In the genomic region with DNA sequence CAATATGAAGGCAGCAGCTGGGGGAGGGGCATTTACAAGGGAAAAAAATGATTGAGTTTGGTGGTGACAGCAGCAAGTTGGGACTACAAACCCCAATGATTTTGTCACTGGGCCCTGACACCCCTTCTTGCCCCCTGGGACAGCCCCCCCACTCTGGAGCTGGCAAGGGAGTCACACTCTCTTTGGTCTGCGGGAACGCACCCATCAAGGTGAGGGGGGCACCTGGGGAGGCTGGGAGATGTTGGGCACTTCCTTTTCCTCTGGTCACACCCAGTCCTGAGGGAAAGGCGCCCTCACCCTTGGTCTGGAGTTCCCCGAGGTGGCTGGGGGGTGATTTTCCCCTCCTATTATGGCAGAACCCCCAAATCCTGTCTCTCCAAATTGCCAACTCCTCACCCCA, we compare ENCODE assay signal across 8 cellular contexts. TPM values are rescaled to one million over a fixed set of nuclear protein-coding genes. Genes with fewer than 3 reads are reported as not detected.
DNase-seq lines count a peak whose midpoint lies in the region; TF ChIP-seq lines count a peak whose summit lies in the region.

No MANE protein-coding gene starts in this region.

- H3K27ac ChIP-seq in DOHH2 (ENCODE audit: low read depth, low read length) (no peak overlapping the region), esophagus muscularis mucosa (replicated peaks in 1 of 4) (peak overlapping the region; percentile 76 to 85 (median 81)), prostate gland (peak overlapping the region; percentile 81 to 82)

- no peaks in the 10 kb centered on the region for H3K79me2 ChIP-seq in DOHH2 (ENCODE audit: control insufficient read depth, low read length)

- H4K20me1 ChIP-seq in DOHH2 (ENCODE audit: control insufficient read depth, insufficient read depth, low read depth, low read length), result no peaks in the 10 kb centered on the region

- H3K9me3 ChIP-seq in DOHH2 (ENCODE audit: control insufficient read depth, insufficient read depth, low read length), result no peaks in the 10 kb centered on the region
- no peaks in the 10 kb centered on the region for H3K9me3 ChIP-seq in esophagus muscularis mucosa
- no peaks in the 10 kb centered on the region for H3K9me3 ChIP-seq in prostate gland

- TF ChIP-seq POLR2A in esophagus muscularis mucosa (IDR thresholded peaks at IDR 0.05; ENCODE audit: low read depth), result no peak
- no peak for TF ChIP-seq POLR2A in prostate gland (IDR thresholded peaks at IDR 0.05)
- no peak for TF ChIP-seq POLR2A in lower leg skin (IDR thresholded peaks at IDR 0.05)

- H3K4me1 ChIP-seq in DOHH2 (ENCODE audit: control insufficient read depth, low read length) (peaks cover 33% of the 10 kb centered on the region), esophagus muscularis mucosa (peaks cover 35 to 61% (median 50%) of the 10 kb centered on the region in 4 donors), prostate gland (replicated peaks) (peaks cover 12% of the 10 kb centered on the region)

- H3F3A ChIP-seq in DOHH2 (ENCODE audit: control insufficient read depth, insufficient read depth), result no peaks in the 10 kb centered on the region

- no peaks in the 10 kb centered on the region for H3K9me2 ChIP-seq in DOHH2 (replicated peaks; ENCODE audit: control insufficient read depth, low read length)

- no peak for TF ChIP-seq CTCF in DOHH2 (IDR thresholded peaks at IDR 0.05; ENCODE audit: low read depth, low read length, poor library complexity, severe bottlenecking)
- no peak for TF ChIP-seq CTCF in esophagus muscularis mucosa (IDR thresholded peaks at IDR 0.05)
- TF ChIP-seq CTCF in prostate gland (IDR thresholded peaks at IDR 0.05), result no peak
- TF ChIP-seq CTCF in lower leg skin (IDR thresholded peaks at IDR 0.05), result no peak

- peak overlapping the region; percentile 46 for H3K4me3 ChIP-seq in DOHH2 (ENCODE audit: low read length)
- H3K4me3 ChIP-seq in esophagus muscularis mucosa, result peak overlapping the region in 3 of 4 donors; percentile 19 to 36 (median 32)
- H3K4me3 ChIP-seq in prostate gland, result no peak overlapping the region
- no peak overlapping the region for H3K4me3 ChIP-seq in lower leg skin (ENCODE audit: low read depth, poor library complexity, severe bottlenecking)

- H3K4me2 ChIP-seq in DOHH2 (ENCODE audit: low read length), result peak overlapping the region; percentile 62

- DNase-seq in NCI-H69 (lab: John Stamatoyannopoulos, UW) (peak; percentile 39), esophagus muscularis mucosa (ENCODE audit: extremely low spot score) (no peak), prostate gland (ENCODE audit: low spot score) (no peak), lower leg skin (ENCODE audit: low spot score in 2 of 2) (no peak), RKO (ENCODE audit: low spot score) (no peak), NCI-H2029 (lab: John Stamatoyannopoulos, UW) (no peak)
- no peak for DNase-seq in activated naive CD4-positive, alpha-beta T cell treated with Interleukin-2 at 50 U/mL for 16 hours

- TF ChIP-seq EP300 in esophagus muscularis mucosa (IDR thresholded peaks at IDR 0.05), result no peak

- peaks cover 16% of the 10 kb centered on the region for H3K27me3 ChIP-seq in DOHH2 (ENCODE audit: control insufficient read depth, low read length)
- H3K27me3 ChIP-seq in esophagus muscularis mucosa, result no peaks in the 10 kb centered on the region
- H3K27me3 ChIP-seq in prostate gland (replicated peaks; ENCODE audit: insufficient read depth), result no peaks in the 10 kb centered on the region

- intact Hi-C loops in esophagus muscularis mucosa (cut with DNase I) (no loop called here), prostate gland (cut with DNase I) (loop anchor here (2.0 kb wide), 1 partner anchor 24 kb away; the partner anchor contains the start of gene EPHB4), lower leg skin (cut with DNase I; ENCODE audit: low total_unique reads) (loop anchor here (5.0 kb wide), 1 partner anchor 49 kb away; the partner anchor contains the start of gene SLC12A9)

- H3K36me3 ChIP-seq in DOHH2 (ENCODE audit: control insufficient read depth, low read length) (no peaks in the 10 kb centered on the region), esophagus muscularis mucosa (peaks cover 4 to 50% (median 36%) of the 10 kb centered on the region in 4 donors), prostate gland (peaks cover 0 to 9% of the 10 kb centered on the region in 2 donors)

- 69% methylated on average over 4 of the region's 4 CpGs for WGBS in esophagus muscularis mucosa
- WGBS in prostate gland, result 11% methylated on average over 4 of the region's 4 CpGs
- 33 to 59% methylated on average over 4 of the region's 4 CpGs for WGBS in lower leg skin, 2 donors

RNA-seq across cellular contexts. Expression of gene EPHB4, which starts 24.4 kb away (rescaled TPM):
- total RNA-seq in esophagus muscularis mucosa, result 10 to 100 TPM; 26.2 to 92.4 (median 59.0) TPM
- 10 to 100 TPM; 78.6 to 80.8 TPM for total RNA-seq in prostate gland
- 10 to 100 TPM; 51.1 to 72.2 (median 60.9) TPM for total RNA-seq in lower leg skin

RNA-seq across cellular contexts. Expression of gene SLC12A9, which starts 49.6 kb away (rescaled TPM):
- 10 to 100 TPM; 15.0 to 26.0 (median 19.9) TPM for total RNA-seq in esophagus muscularis mucosa
- 10 to 100 TPM; 22.0 to 29.4 TPM for total RNA-seq in prostate gland
- 10 to 100 TPM; 14.0 to 32.9 (median 21.8) TPM for total RNA-seq in lower leg skin

Comparison
In these comparisons a context has a peak if more than half of its experiments do, and no peak if none do; other contexts are left out.
1. H3K4me3 ChIP-seq: peak in DOHH2 (single experiment) and esophagus muscularis mucosa (3 of 4); none in prostate gland (0 of 2) and lower leg skin (single experiment).